28 cellular contexts compared by ENCODE assay signal in the genomic region with DNA sequence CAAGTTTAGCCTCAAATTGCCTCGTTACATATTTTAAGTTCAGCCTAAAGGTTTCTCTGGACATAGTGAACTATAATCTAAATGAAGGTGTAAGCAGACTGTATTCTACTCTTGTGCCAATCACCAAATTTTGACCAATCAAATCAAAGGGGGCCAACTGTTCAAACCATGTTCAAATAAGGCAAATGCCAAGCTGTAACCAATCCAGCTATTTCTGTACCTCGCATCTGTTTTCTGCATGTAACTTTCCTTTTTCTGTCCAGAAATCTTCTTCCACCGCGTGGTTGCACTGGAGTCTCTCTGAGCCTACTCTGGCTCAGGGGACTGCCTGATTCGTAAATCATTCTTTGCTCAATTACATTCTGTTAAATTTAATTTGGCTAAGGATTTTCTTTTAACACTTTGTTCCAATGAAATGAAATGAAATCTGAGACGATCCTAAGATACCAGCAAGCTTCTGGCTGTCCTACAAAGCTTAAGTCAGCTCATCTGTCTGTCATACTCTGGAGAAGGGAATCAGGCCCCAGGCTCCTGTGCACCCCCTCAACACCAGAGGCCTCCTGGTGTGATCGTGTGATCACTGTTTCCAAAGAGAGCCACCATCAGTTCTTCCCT. TPM values are rescaled to one million over a fixed set of nuclear protein-coding genes. Genes with fewer than 3 reads are reported as not detected.
DNase-seq lines count a peak whose midpoint lies in the region; ATAC-seq and TF ChIP-seq lines count a peak whose summit lies in the region.
"Had no signal": no experiment of that assay in that cellular context is flagged by ENCODE, and none has a peak within 500 bp of the region (broad histone marks: within the 10 kb centered on the region; RNA-seq: fewer than 3 reads in every experiment).

No MANE protein-coding gene starts in this region.

- no peak overlapping the region for H3K27ac ChIP-seq in A673 (ENCODE audit: low read depth, low read length, poor library complexity, severe bottlenecking)
- H3K27ac ChIP-seq in GM23338 (ENCODE audit: low read depth), result no peak overlapping the region
- H3K27ac ChIP-seq: HL-60, PC-9, SK-N-MC had no signal

- H3K4me1 ChIP-seq in A673 (ENCODE audit: insufficient read depth, low read length, poor library complexity, severe bottlenecking), result peaks cover 16% of the 10 kb centered on the region
- H3K4me1 ChIP-seq in GM23338 (ENCODE audit: insufficient read depth), result no peaks in the 10 kb centered on the region
- H3K4me1 ChIP-seq: Caco-2 had no signal

- H3K36me3 ChIP-seq in A673 (ENCODE audit: insufficient read depth, low read length, poor library complexity, severe bottlenecking), result no peaks in the 10 kb centered on the region
- H3K36me3 ChIP-seq in GM23338 (ENCODE audit: insufficient read depth), result no peaks in the 10 kb centered on the region

- H3K27ac Mint-ChIP-seq in GM23338 (no peak overlapping the region), nephron progenitor cell (peak overlapping the region; percentile 64)
- H3K27ac Mint-ChIP-seq: CD4-positive, alpha-beta memory T cell; H9; T-helper 1 cell treated with Interleukin-12 subunit alpha and Interleukin-12 subunit beta and Interleukin-4 antibody, amounts not matched to agents 30 μg/mL and 1 μg/mL, for 36 hours had no signal

- H3K27me3 Mint-ChIP-seq in GM23338 (ENCODE audit: insufficient read depth, low read depth, poor library complexity), result no peaks in the 10 kb centered on the region
- peaks cover 5% of the 10 kb centered on the region for H3K27me3 Mint-ChIP-seq in nephron progenitor cell (ENCODE audit: low read depth, poor library complexity)
- H3K27me3 Mint-ChIP-seq: CD4-positive, alpha-beta memory T cell had no signal

- no peak overlapping the region for H3K4me2 ChIP-seq in GM23338
- H3K4me2 ChIP-seq: PC-9 had no signal

- intact Hi-C loops in A673 (cut with micrococcal nuclease; ENCODE audit: unreplicated experiment), result no loop called here

- DNase-seq in A673 (ENCODE audit: low spot score) (peak; percentile 56), GM23338 (ENCODE audit: low spot score) (no peak), SK-N-DZ (ENCODE audit: low spot score) (peak; percentile 85), nephron progenitor cell (no peak), SKM-1 (lab: John Stamatoyannopoulos, UW; ENCODE audit: unreplicated experiment) (no peak), COLO668 (lab: John Stamatoyannopoulos, UW; ENCODE audit: unreplicated experiment) (no peak)
- DNase-seq: C1 segment of cervical spinal cord; Caco-2; CD4-positive, alpha-beta memory T cell; GF-D8; H9; Karpas-422; NCI-H1092 treated with DMSO at 0.1 percent for 48 hours; NCI-H1436; NCI-H187; NCI-H2081 treated with DMSO at 0.1 percent for 48 hours; NCI-H2171; NCI-H345; NCI-H524 treated with DMSO at 0.1 percent for 48 hours; NCI-H774; PC-9; SW 1271 had no signal

- H3K4me3 ChIP-seq in A673 (ENCODE audit: low read depth, low read length, poor library complexity, severe bottlenecking), result no peak overlapping the region
- H3K4me3 ChIP-seq in GM23338, result no peak overlapping the region
- H3K4me3 ChIP-seq: PC-9, SK-N-MC had no signal

- H3K79me2 ChIP-seq in GM23338 (replicated peaks; ENCODE audit: insufficient read depth), result no peaks in the 10 kb centered on the region

- peaks cover 4% of the 10 kb centered on the region; the same call in 1 of the 3 replicates for H3K36me3 Mint-ChIP-seq in GM23338 (ENCODE audit: low read depth)
- H3K36me3 Mint-ChIP-seq in nephron progenitor cell (ENCODE audit: low read depth), result no peaks in the 10 kb centered on the region
- H3K36me3 Mint-ChIP-seq: CD4-positive, alpha-beta memory T cell had no signal

- H3K9me3 Mint-ChIP-seq in GM23338 (peaks cover 10% of the 10 kb centered on the region), nephron progenitor cell (peaks cover 3% of the 10 kb centered on the region)
- H3K9me3 Mint-ChIP-seq: H9; T-helper 1 cell treated with Interleukin-12 subunit alpha and Interleukin-12 subunit beta and Interleukin-4 antibody, amounts not matched to agents 30 μg/mL and 1 μg/mL, for 36 hours had no signal

- CTCF ChIA-PET in A673 (lab: Charles Lee), result interaction anchor here (1.2 kb wide), 1 partner anchor 11 kb away, joined by 4 read pairs; no protein-coding TSS in a partner anchor

- H3K4me3 Mint-ChIP-seq in GM23338, result no peak overlapping the region
- no peak overlapping the region for H3K4me3 Mint-ChIP-seq in nephron progenitor cell
- H3K4me3 Mint-ChIP-seq: CD4-positive, alpha-beta memory T cell; H9; T-helper 1 cell treated with Interleukin-12 subunit alpha and Interleukin-12 subunit beta and Interleukin-4 antibody, amounts not matched to agents 30 μg/mL and 1 μg/mL, for 36 hours had no signal

- no peaks in the 10 kb centered on the region for H3K9me3 ChIP-seq in A673 (ENCODE audit: low read depth, low read length, poor library complexity, severe bottlenecking)
- H3K9me3 ChIP-seq: Caco-2 had no signal

- no peaks in the 10 kb centered on the region for H3F3A ChIP-seq in GM23338 (replicated peaks; ENCODE audit: low read depth)

- H3K27me3 ChIP-seq in A673 (replicated peaks; ENCODE audit: insufficient read depth, low read depth, low read length, poor library complexity) (no peaks in the 10 kb centered on the region), GM23338 (ENCODE audit: insufficient read depth) (no peaks in the 10 kb centered on the region)

- no peaks in the 10 kb centered on the region; the same call in 2 of the 3 replicates for H3K4me1 Mint-ChIP-seq in GM23338
- H3K4me1 Mint-ChIP-seq in nephron progenitor cell, result peaks cover 7% of the 10 kb centered on the region
- H3K4me1 Mint-ChIP-seq: CD4-positive, alpha-beta memory T cell; H9 had no signal

- BruUV-seq in A673 (replicated peaks; lab: Mats Ljungman, UMichigan), result no TSS peak

- POLR2A ChIA-PET in A673 (lab: Charles Lee; ENCODE audit: low non-redundant PET), result no interaction called here

- peak overlapping the region; percentile 43; the same call in 1 of the 2 replicates for H2AFZ ChIP-seq in GM23338
- H2AFZ ChIP-seq: PC-9 had no signal

- H4K20me1 ChIP-seq in GM23338 (replicated peaks; ENCODE audit: insufficient read depth), result no peaks in the 10 kb centered on the region

- peaks cover 3% of the 10 kb centered on the region; the same call in 1 of the 2 replicates for H3K9me2 ChIP-seq in GM23338 (ENCODE audit: insufficient read depth)

- no peak for ATAC-seq in GM23338
- ATAC-seq in GM19035 (IDR thresholded peaks at IDR 0.05; ENCODE audit: unreplicated experiment), result no peak
- no peak for ATAC-seq in HG02840 (IDR thresholded peaks at IDR 0.05; ENCODE audit: low FRiP score, unreplicated experiment)
- ATAC-seq: Right ventricle myocardium inferior had no signal

- no peak for TF ChIP-seq CTCF in A673 (conservative IDR thresholded peaks at IDR 0.05; ENCODE audit: low read depth, low read length)
- no peak for TF ChIP-seq CTCF in GM23338 (conservative IDR thresholded peaks at IDR 0.05; ENCODE audit: low read depth in 2 of 2)
- TF ChIP-seq CTCF in nephron progenitor cell (IDR thresholded peaks at IDR 0.05), result no peak

TF ChIP-seq in GM23338, 12 proteins besides CTCF, POLR2A, EP300 and RAD21:
- no peak for TF ChIP-seq NANOG (IDR thresholded peaks at IDR 0.05; ENCODE audit: borderline replicate concordance)
- TF ChIP-seq STAT1 (IDR thresholded peaks at IDR 0.05; ENCODE audit: unreplicated experiment), result no peak
- no peak for TF ChIP-seq ZNF331 (CRISPR knock-in tag; IDR thresholded peaks at IDR 0.05; ENCODE audit: low read depth)
- no peak for TF ChIP-seq POLR2AphosphoS5 (IDR thresholded peaks at IDR 0.05; ENCODE audit: low read depth)

RNA-seq across cellular contexts. Expression of a gene that starts 53.2 kb away (rescaled TPM):
- 45.1 and 47.8 TPM in 2 replicates for total RNA-seq in A673 (2021)
- total RNA-seq in GM23338 (2014; rRNA removed; shearing (Covaris generic)), result 12.3 and 13.9 TPM in 2 replicates
- polyA plus RNA-seq in GM23338 (2016; fragmentation: Nextera tagmentation; extraction: Ambion mirVana), result 14.4 and 16.9 TPM in 2 replicates
- 6.4 and 7.6 TPM in 2 replicates for polyA plus RNA-seq in SK-N-DZ (2014; cell fraction: cytosol; rRNA removed)
- 4.4 and 5.2 TPM in 2 replicates for polyA plus RNA-seq in SK-N-DZ (2014; cell fraction: nucleus; rRNA removed)

Comparison
In these comparisons a context has a peak if more than half of its experiments do, and no peak if none do; other contexts are left out.
1. DNase-seq: peak in A673 (single experiment) and SK-N-DZ (single experiment); none in GM23338 (single experiment), nephron progenitor cell (single experiment), SKM-1 (single experiment) and COLO668 (single experiment).